17 cellular contexts compared by ENCODE assay signal in the genomic region with DNA sequence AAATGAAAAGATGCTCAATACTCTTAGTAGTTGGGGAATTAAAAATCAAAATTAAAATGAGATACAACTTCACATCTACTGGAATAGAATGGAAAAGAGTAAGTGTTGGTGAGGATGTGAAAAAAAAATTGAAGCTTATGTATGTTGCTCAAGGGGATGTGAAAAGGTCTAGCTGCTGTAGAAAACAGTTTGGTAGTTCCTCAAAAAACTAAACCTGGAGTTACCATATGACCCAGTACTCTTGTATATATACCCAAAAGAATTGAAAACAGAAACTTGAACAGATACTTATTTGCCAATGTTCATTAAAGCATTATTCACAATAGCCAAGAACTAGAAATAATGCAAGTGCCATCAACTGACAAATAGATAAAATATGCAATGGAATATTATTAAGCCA.
DNase-seq lines count a peak whose midpoint lies in the region; ATAC-seq and TF ChIP-seq lines count a peak whose summit lies in the region.
"Had no signal": no experiment of that assay in that cellular context is flagged by ENCODE, and none has a peak within 500 bp of the region (broad histone marks: within the 10 kb centered on the region; RNA-seq: fewer than 3 reads in every experiment).

No MANE protein-coding gene starts in this region.

- ATAC-seq in stimulated activated naive B cell treated with anti-CD40 and anti-IgM and Interleukin-4, amounts not matched to agents 10 μg/mL and 1 μg/mL and 100 μg/mL, for 72 hours (replicated peaks): peak; percentile 65 to 81
- ATAC-seq in upper lobe of left lung (ENCODE audit: low FRiP score in 2 of 2): no peak

- dilution Hi-C loops in mammary epithelial cell (cut with HindIII; ENCODE audit: low sequenced_read_pairs): no loop called here

- H3K9me3 ChIP-seq in mammary epithelial cell (replicated peaks; ENCODE audit: insufficient read depth, low read length) (no peaks in the 10 kb centered on the region), upper lobe of left lung (peaks cover 0 to 11% (median 6%) of the 10 kb centered on the region in 4 donors)
- H3K9me3 ChIP-seq: BE2C, Caco-2, HAP-1 had no signal

- H3K9ac ChIP-seq in mammary epithelial cell (ENCODE audit: insufficient read depth, low read length): no peak overlapping the region
- H3K9ac ChIP-seq: GM23248 had no signal

- no peaks in the 10 kb centered on the region for H3K79me2 ChIP-seq in mammary epithelial cell (ENCODE audit: insufficient read depth, low read length)

- no peak for TF ChIP-seq POLR2A in NB4 (IDR thresholded peaks at IDR 0.05; ENCODE audit: extremely low read depth, insufficient read length)
- no peak for TF ChIP-seq POLR2A in upper lobe of left lung (IDR thresholded peaks at IDR 0.05)

- no peak overlapping the region for H2AFZ ChIP-seq in mammary epithelial cell (ENCODE audit: low read depth, low read length)
- H2AFZ ChIP-seq: GM23248 had no signal

- CTCF ChIA-PET in MCF 10A (lab: Yijun Ruan, JAX) (no interaction called here), mammary epithelial cell (lab: Charles Lee; ENCODE audit: low non-redundant PET) (no interaction called here)

- H3K27ac ChIP-seq in mammary epithelial cell (ENCODE audit: insufficient read depth, low read depth, low read length): no peak overlapping the region
- no peak overlapping the region for H3K27ac ChIP-seq in upper lobe of left lung
- H3K27ac ChIP-seq: C4-2B, GM23248 had no signal

- TF ChIP-seq CTCF in MCF 10A (IDR thresholded peaks at IDR 0.05; ENCODE audit: unreplicated experiment) (no peak), mammary epithelial cell (conservative IDR thresholded peaks at IDR 0.05 in 1 of 2, IDR thresholded peaks at IDR 0.05 in 1 of 2; ENCODE audit: extremely low read depth in 1 of 2, insufficient read depth in 1 of 2, low read depth in 1 of 2, low read length in 2 of 2) (no peak), NB4 (IDR thresholded peaks at IDR 0.05; ENCODE audit: low read depth, low read length) (no peak), epithelial cell of esophagus (IDR thresholded peaks at IDR 0.05; ENCODE audit: insufficient read depth, low read depth, low read length, missing control alignments) (no peak), upper lobe of left lung (IDR thresholded peaks at IDR 0.05) (no peak), progenitor cell of endocrine pancreas (IDR thresholded peaks at IDR 0.05; ENCODE audit: unreplicated experiment) (no peak)

- DNase-seq in MCF 10A (ENCODE audit: unreplicated experiment) (no peak), mammary epithelial cell (no peak), NB4 (ENCODE audit: low read depth) (peak; percentile 15), epithelial cell of esophagus (ENCODE audit: low read depth) (peak; percentile 12), upper lobe of left lung (no peak), progenitor cell of endocrine pancreas (ENCODE audit: low spot score, unreplicated experiment) (no peak), C1 segment of cervical spinal cord (lab: John Stamatoyannopoulos, UW) (no peak)
- DNase-seq in stimulated activated naive B cell treated with anti-CD40 and anti-IgM and Interleukin-4, amounts not matched to agents 10 μg/mL and 1 μg/mL and 100 μg/mL, for 72 hours: no peak
- DNase-seq: ACHN; BE2C; Caco-2; CD4-positive, alpha-beta T cell; GDM1; IMR-90 had no signal

- BruUV-seq in MCF 10A (replicated peaks; lab: Mats Ljungman, UMichigan): no TSS peak
- BruUV-seq in mammary epithelial cell (replicated peaks; lab: Mats Ljungman, UMichigan): no TSS peak

- H3K36me3 ChIP-seq in mammary epithelial cell (ENCODE audit: insufficient read depth, low read length): no peaks in the 10 kb centered on the region
- no peaks in the 10 kb centered on the region for H3K36me3 ChIP-seq in upper lobe of left lung
- H3K36me3 ChIP-seq: BE2C, HAP-1 had no signal

- TF ChIP-seq EP300 in upper lobe of left lung (IDR thresholded peaks at IDR 0.05): no peak

- no peak overlapping the region for H3K4me2 ChIP-seq in mammary epithelial cell (ENCODE audit: insufficient read depth, low read depth, low read length)

- no peaks in the 10 kb centered on the region for H4K20me1 ChIP-seq in mammary epithelial cell (ENCODE audit: insufficient read depth, low read length)

- intact Hi-C loops in MCF 10A (cut with micrococcal nuclease) (no loop called here), mammary epithelial cell (cut with micrococcal nuclease) (no loop called here)

- H3K4me3 Mint-ChIP-seq in MCF 10A (ENCODE audit: unreplicated experiment): no peak overlapping the region
- no peak overlapping the region for H3K4me3 Mint-ChIP-seq in stimulated activated naive B cell treated with anti-CD40 and anti-IgM and Interleukin-4, amounts not matched to agents 10 μg/mL and 1 μg/mL and 100 μg/mL, for 72 hours
- no peak overlapping the region for H3K4me3 Mint-ChIP-seq in progenitor cell of endocrine pancreas (ENCODE audit: low read depth)
- H3K4me3 Mint-ChIP-seq: CD4-positive, alpha-beta T cell had no signal

- H3K4me1 ChIP-seq in mammary epithelial cell (ENCODE audit: insufficient read depth, low read length) (no peaks in the 10 kb centered on the region), upper lobe of left lung (no peaks in the 10 kb centered on the region)
- H3K4me1 ChIP-seq: BE2C, Caco-2, HAP-1 had no signal

- no peak overlapping the region for H3K4me3 ChIP-seq in mammary epithelial cell (replicated peaks in 1 of 3; ENCODE audit: insufficient read depth in 1 of 3, low read depth in 2 of 3, low read length in 3 of 3)
- H3K4me3 ChIP-seq in NB4 (ENCODE audit: low read depth, low read length): no peak overlapping the region
- no peak overlapping the region for H3K4me3 ChIP-seq in epithelial cell of esophagus (ENCODE audit: low read length)
- H3K4me3 ChIP-seq in upper lobe of left lung: no peak overlapping the region
- H3K4me3 ChIP-seq: GM23248, HAP-1 had no signal

- in situ Hi-C loops in mammary epithelial cell (cut with MboI; ENCODE audit: low sequenced_read_pairs in 2 of 2): no loop called here

- H3K36me3 Mint-ChIP-seq in MCF 10A (ENCODE audit: insufficient read depth, unreplicated experiment) (no peaks in the 10 kb centered on the region), progenitor cell of endocrine pancreas (ENCODE audit: insufficient read depth) (peaks cover 2% of the 10 kb centered on the region)
- H3K36me3 Mint-ChIP-seq in stimulated activated naive B cell treated with anti-CD40 and anti-IgM and Interleukin-4, amounts not matched to agents 10 μg/mL and 1 μg/mL and 100 μg/mL, for 72 hours: no peaks in the 10 kb centered on the region

- H3K9me3 Mint-ChIP-seq in MCF 10A (ENCODE audit: unreplicated experiment) (peaks cover 20% of the 10 kb centered on the region), progenitor cell of endocrine pancreas (ENCODE audit: low read depth) (peaks cover 13% of the 10 kb centered on the region)
- peaks cover 2 to 4% of the 10 kb centered on the region in 2 donors for H3K9me3 Mint-ChIP-seq in stimulated activated naive B cell treated with anti-CD40 and anti-IgM and Interleukin-4, amounts not matched to agents 10 μg/mL and 1 μg/mL and 100 μg/mL, for 72 hours

- POLR2A ChIA-PET in MCF 10A (lab: Yijun Ruan, JAX): no interaction called here

- H3K4me1 Mint-ChIP-seq in MCF 10A (ENCODE audit: insufficient read depth, unreplicated experiment): no peaks in the 10 kb centered on the region
- H3K4me1 Mint-ChIP-seq in stimulated activated naive B cell treated with anti-CD40 and anti-IgM and Interleukin-4, amounts not matched to agents 10 μg/mL and 1 μg/mL and 100 μg/mL, for 72 hours: peaks cover 0 to 1% of the 10 kb centered on the region in 2 donors
- H3K4me1 Mint-ChIP-seq in progenitor cell of endocrine pancreas (ENCODE audit: low read depth): peaks cover 12% of the 10 kb centered on the region

- H3K27ac Mint-ChIP-seq in MCF 10A (ENCODE audit: low read depth, unreplicated experiment) (peak overlapping the region; percentile 17), progenitor cell of endocrine pancreas (no peak overlapping the region)
- no peak overlapping the region for H3K27ac Mint-ChIP-seq in stimulated activated naive B cell treated with anti-CD40 and anti-IgM and Interleukin-4, amounts not matched to agents 10 μg/mL and 1 μg/mL and 100 μg/mL, for 72 hours
- H3K27ac Mint-ChIP-seq: CD4-positive, alpha-beta T cell had no signal

- H3K27me3 ChIP-seq in mammary epithelial cell (ENCODE audit: insufficient read depth, low read length) (no peaks in the 10 kb centered on the region), upper lobe of left lung (no peaks in the 10 kb centered on the region)
- H3K27me3 ChIP-seq: BE2C had no signal

- H3K27me3 Mint-ChIP-seq in MCF 10A (ENCODE audit: insufficient read depth, unreplicated experiment) (no peaks in the 10 kb centered on the region), progenitor cell of endocrine pancreas (no peaks in the 10 kb centered on the region)
- H3K27me3 Mint-ChIP-seq in stimulated activated naive B cell treated with anti-CD40 and anti-IgM and Interleukin-4, amounts not matched to agents 10 μg/mL and 1 μg/mL and 100 μg/mL, for 72 hours: peaks cover 3 to 6% of the 10 kb centered on the region in 2 donors
- H3K27me3 Mint-ChIP-seq: CD4-positive, alpha-beta T cell had no signal

Comparison
In these comparisons a context has a peak if more than half of its experiments do, and no peak if none do; other contexts are left out.
1. DNase-seq: peak in NB4 (single experiment) and epithelial cell of esophagus (single experiment); none in MCF 10A (single experiment), mammary epithelial cell (single experiment), stimulated activated naive B cell treated with anti-CD40 and anti-IgM and Interleukin-4, amounts not matched to agents 10 μg/mL and 1 μg/mL and 100 μg/mL, for 72 hours (single experiment), upper lobe of left lung (0 of 2), progenitor cell of endocrine pancreas (single experiment) and C1 segment of cervical spinal cord (0 of 14).
2. ATAC-seq: peak in stimulated activated naive B cell treated with anti-CD40 and anti-IgM and Interleukin-4, amounts not matched to agents 10 μg/mL and 1 μg/mL and 100 μg/mL, for 72 hours (2 of 2); none in upper lobe of left lung (0 of 2).